8 cellular contexts compared by ENCODE assay signal in the genomic region with DNA sequence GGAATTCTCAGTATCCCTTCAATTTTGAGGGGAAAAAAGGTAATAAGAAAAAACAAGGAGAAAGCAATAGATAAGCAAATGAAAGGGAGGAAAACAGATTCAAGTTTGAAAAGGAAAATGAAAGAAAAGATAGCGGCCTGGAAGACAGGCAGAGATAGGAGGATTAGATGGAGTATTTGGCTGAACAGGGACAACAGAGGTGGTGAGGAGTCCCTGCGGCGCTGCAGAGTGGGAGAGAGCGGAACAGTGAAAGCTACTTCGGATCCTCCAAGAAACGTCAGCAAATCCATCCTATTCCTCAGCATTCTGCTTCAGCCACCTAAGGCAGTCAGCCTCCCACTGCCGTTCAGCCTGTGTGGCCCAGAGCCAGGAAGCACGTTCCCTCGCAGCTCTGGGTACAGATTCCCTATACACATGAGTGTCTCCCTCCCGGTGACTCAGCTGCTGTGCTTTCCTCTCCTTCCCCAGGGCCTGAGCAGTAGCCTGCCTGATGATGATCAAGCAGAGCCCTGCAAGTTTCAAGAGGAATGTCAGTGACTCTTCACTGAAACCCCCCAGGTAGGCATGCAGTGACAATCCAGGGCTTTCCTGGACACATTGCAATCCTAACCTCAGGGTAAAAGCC. TPM values are rescaled to one million over a fixed set of nuclear protein-coding genes. Genes with fewer than 3 reads are reported as not detected.
DNase-seq lines count a peak whose midpoint lies in the region; ATAC-seq, FAIRE-seq and TF ChIP-seq lines count a peak whose summit lies in the region.

No MANE protein-coding gene starts in this region.

- FAIRE-seq in H54 (lab: Jason Lieb, UNC) = peak; percentile 89

- ATAC-seq in foreskin keratinocyte (peak; percentile 96), psoas muscle (peak in 3 of 4 donors; percentile 63 to 76 (median 74)), HG03460 (IDR thresholded peaks at IDR 0.05; ENCODE audit: unreplicated experiment) (no peak)

- H3K27me3 ChIP-seq in foreskin keratinocyte (no peaks in the 10 kb centered on the region), psoas muscle (ENCODE audit: insufficient read depth in 3 of 3, low read length in 2 of 3) (no peaks in the 10 kb centered on the region)

- intact Hi-C loops in psoas muscle (cut with DNase I) = no loop called here

- peaks cover 11% of the 10 kb centered on the region for H3K4me1 ChIP-seq in foreskin keratinocyte
- H3K4me1 ChIP-seq in psoas muscle = no peaks in the 10 kb centered on the region

- in situ Hi-C loops in SK-MEL-5 (cut with HindIII; ENCODE audit: low pct_unique_long_range_greater_than_20kb, low sequenced_read_pairs) (no loop called here), G401 (cut with HindIII; ENCODE audit: low sequenced_read_pairs) (no loop called here)

- H3K27ac ChIP-seq in foreskin keratinocyte (peak overlapping the region; percentile 93), psoas muscle (no peak overlapping the region)

- DNase-seq in H54 (ENCODE audit: insufficient read length, low spot score) (peak; percentile 94), SK-MEL-5 (ENCODE audit: low read depth, low spot score) (peak; percentile 57), foreskin keratinocyte (peak; percentile 94 to 98), psoas muscle (peak; percentile 56 to 63), G401 (ENCODE audit: low spot score) (no peak)
- DNase-seq in activated CD4-positive, CD25-positive, alpha-beta regulatory T cell treated with anti-CD3 and anti-CD28 coated beads, Interleukin-2, amount 50 U/mL, for 72 hours = no peak
- no peak for DNase-seq in activated CD4-positive, alpha-beta T cell treated with anti-CD3 and anti-CD28 coated beads, Interleukin-2, amount 50 U/mL, for 4 hours

- no peak overlapping the region for H3K4me3 ChIP-seq in psoas muscle

- TF ChIP-seq CTCF in foreskin keratinocyte (conservative IDR thresholded peaks at IDR 0.05) (no peak), psoas muscle (IDR thresholded peaks at IDR 0.05) (no peak)

- H3K36me3 ChIP-seq in psoas muscle (ENCODE audit: insufficient read depth in 1 of 2, low read depth in 1 of 2) = no peaks in the 10 kb centered on the region

- peak; percentile 28; the same call in 1 of the 2 replicates for TF ChIP-seq POLR2A in H54 (IDR thresholded peaks at IDR 0.05; ENCODE audit: low read depth, low read length)

- 34 to 37% (median 36%) methylated on average over 10 of the region's 10 CpGs for WGBS in psoas muscle, 3 donors

- no peaks in the 10 kb centered on the region for H3K9me3 ChIP-seq in psoas muscle

RNA-seq across cellular contexts. Expression of a gene that starts 43.4 kb away (rescaled TPM):
- total RNA-seq in SK-MEL-5 (2014; rRNA removed; shearing (Covaris generic)) = 50.3 and 54.8 TPM in 2 replicates
- polyA plus RNA-seq in SK-MEL-5 (2015; cell fraction: cytosol; rRNA removed) = 31.6 and 43.5 TPM in 2 replicates
- polyA plus RNA-seq in SK-MEL-5 (2015; cell fraction: nucleus; rRNA removed) = 15.0 and 21.3 TPM in 2 replicates
- total RNA-seq in foreskin keratinocyte (38.4 and 40.8 TPM in 2 replicates), psoas muscle (10 to 100 TPM; 19.9 to 30.0 (median 25.1) TPM)
- polyA plus RNA-seq in foreskin keratinocyte (10.5 and 11.0 TPM in 2 replicates), psoas muscle (10 to 100 TPM in 2 of 3 donors, 1 to 10 TPM in 1; 10.0 to 19.5 (median 10.6) TPM)
- 15.7 and 22.6 TPM in 2 replicates for total RNA-seq in G401 (2014; rRNA removed; shearing (Covaris generic))

Comparison
In these comparisons a context has a peak if more than half of its experiments do, and no peak if none do; other contexts are left out.
1. DNase-seq: peak in H54 (single experiment), SK-MEL-5 (single experiment), foreskin keratinocyte (2 of 2) and psoas muscle (2 of 2); none in G401 (single experiment), activated CD4-positive, CD25-positive, alpha-beta regulatory T cell treated with anti-CD3 and anti-CD28 coated beads, Interleukin-2, amount 50 U/mL, for 72 hours (single experiment) and activated CD4-positive, alpha-beta T cell treated with anti-CD3 and anti-CD28 coated beads, Interleukin-2, amount 50 U/mL, for 4 hours (0 of 2).